ENCODE assay signal across 1 cellular context in genomic region chr1:46289134-46289494, GRCh38.
TF ChIP-seq lines count a peak whose summit lies in the region.

No MANE protein-coding gene starts in this region.

TF ChIP-seq in GM23338, 12 proteins besides CTCF, POLR2A, EP300 and RAD21 (continued from another document):
- TF ChIP-seq ZNF462 (CRISPR knock-in tag; IDR thresholded peaks at IDR 0.05) = no peak
- TF ChIP-seq STAT1 (IDR thresholded peaks at IDR 0.05; ENCODE audit: unreplicated experiment) = no peak
- TF ChIP-seq CREB1 (CRISPR knock-in tag; IDR thresholded peaks at IDR 0.05; ENCODE audit: low read depth) = no peak
- no peak for TF ChIP-seq REST (IDR thresholded peaks at IDR 0.05; ENCODE audit: unreplicated experiment)
- TF ChIP-seq ZNF114 (CRISPR knock-in tag; IDR thresholded peaks at IDR 0.05) = no peak
